In genomic region chr7:101917566-101917965, GRCh38 we compare ENCODE assay signal across 18 cellular contexts.
DNase-seq lines count a peak whose midpoint lies in the region; TF ChIP-seq lines count a peak whose summit lies in the region.
"Had no signal": no experiment of that assay in that cellular context is flagged by ENCODE, and none has a peak within 500 bp of the region (broad histone marks: within the 10 kb centered on the region; RNA-seq: fewer than 3 reads in every experiment).

No MANE protein-coding gene starts in this region.

- WGBS in sigmoid colon, 2 donors, result 95 to 97% methylated on average over 11 of the region's 11 CpGs

- DNase-seq in PC-9 (no peak), sigmoid colon (no peak), uterus (no peak), medulla oblongata (ENCODE audit: extremely low spot score) (no peak), NCI-H446 treated with DMSO at 0.1 percent for 48 hours (lab: John Stamatoyannopoulos, UW) (no peak)
- no peak for DNase-seq in activated CD4-positive, alpha-beta T cell treated with anti-CD3 and anti-CD28 coated beads, Interleukin-2, amount 50 U/mL, for 4 hours
- DNase-seq: 8988T; CD4-positive, CD25-positive, alpha-beta regulatory T cell; CD8-positive, alpha-beta memory T cell; COR-L47; DMS 273 treated with DMSO at 0.1 percent for 48 hours; DMS53; DND-41; EL; H9 had no signal

- TF ChIP-seq EP300 in sigmoid colon (IDR thresholded peaks at IDR 0.05), result no peak

- no peaks in the 10 kb centered on the region for H3K9me3 ChIP-seq in BLaER1
- H3K9me3 ChIP-seq in PC-9 (ENCODE audit: insufficient read depth, low read depth), result no peaks in the 10 kb centered on the region
- no peaks in the 10 kb centered on the region for H3K9me3 ChIP-seq in sigmoid colon
- no peaks in the 10 kb centered on the region for H3K9me3 ChIP-seq in uterus
- H3K9me3 ChIP-seq: BLaER1 treated with 17β-estradiol and CSF1 and Interleukin-3, amounts not matched to agents 10 nM and 100 nM had no signal

- H3F3A ChIP-seq in PC-9 (ENCODE audit: insufficient read depth, low read depth), result no peaks in the 10 kb centered on the region

- intact Hi-C loops in PC-9 (cut with micrococcal nuclease; ENCODE audit: unreplicated experiment) (no loop called here), sigmoid colon (cut with DNase I) (no loop called here), uterus (cut with DNase I; ENCODE audit: low total_unique reads) (no loop called here)

- POLR2A ChIA-PET in PC-9 (lab: Charles Lee; ENCODE audit: unreplicated experiment), result no interaction called here

- CTCF ChIA-PET in PC-9 (lab: Charles Lee), result no interaction called here

- TF ChIP-seq CTCF in PC-9 (conservative IDR thresholded peaks at IDR 0.05) (no peak), sigmoid colon (IDR thresholded peaks at IDR 0.05) (no peak), uterus (IDR thresholded peaks at IDR 0.05) (no peak)

- TF ChIP-seq POLR2A in sigmoid colon (IDR thresholded peaks at IDR 0.05) (no peak), uterus (IDR thresholded peaks at IDR 0.05) (no peak)

- H3K36me3 ChIP-seq in BLaER1, result peaks cover 80% of the 10 kb centered on the region
- no peaks in the 10 kb centered on the region for H3K36me3 ChIP-seq in PC-9 (ENCODE audit: low read depth)
- peaks cover 0 to 23% (median 0%) of the 10 kb centered on the region in 4 donors for H3K36me3 ChIP-seq in sigmoid colon
- H3K36me3 ChIP-seq in uterus, result no peaks in the 10 kb centered on the region

- H3K9me2 ChIP-seq in PC-9 (ENCODE audit: insufficient read depth), result no peaks in the 10 kb centered on the region

- H3K4me3 ChIP-seq in BLaER1, result no peak overlapping the region
- no peak overlapping the region for H3K4me3 ChIP-seq in PC-9
- H3K4me3 ChIP-seq in sigmoid colon, result no peak overlapping the region
- no peak overlapping the region for H3K4me3 ChIP-seq in uterus
- H3K4me3 ChIP-seq: BLaER1 treated with 17β-estradiol and CSF1 and Interleukin-3, amounts not matched to agents 10 nM and 100 nM; GM12878 had no signal

- H3K4me1 ChIP-seq in BLaER1 (peaks cover 75% of the 10 kb centered on the region), PC-9 (replicated peaks; ENCODE audit: insufficient read depth) (no peaks in the 10 kb centered on the region), sigmoid colon (peaks cover 0 to 63% (median 51%) of the 10 kb centered on the region in 4 donors), uterus (peaks cover 3 to 6% of the 10 kb centered on the region in 2 donors)

- no peak overlapping the region for H2AFZ ChIP-seq in PC-9

- no peak overlapping the region; the same call in 1 of the 2 replicates for H3K9ac ChIP-seq in BLaER1
- H3K9ac ChIP-seq: BLaER1 treated with 17β-estradiol and CSF1 and Interleukin-3, amounts not matched to agents 10 nM and 100 nM had no signal

- H3K79me2 ChIP-seq in PC-9 (ENCODE audit: low read depth), result no peaks in the 10 kb centered on the region

- BruUV-seq in PC-9 (replicated peaks; lab: Mats Ljungman, UMichigan), result TSS peak; percentile 14

- H3K27me3 ChIP-seq in BLaER1 (no peaks in the 10 kb centered on the region), PC-9 (ENCODE audit: insufficient read depth, low read depth) (no peaks in the 10 kb centered on the region), sigmoid colon (no peaks in the 10 kb centered on the region), uterus (no peaks in the 10 kb centered on the region)
- H3K27me3 ChIP-seq: BLaER1 treated with 17β-estradiol and CSF1 and Interleukin-3, amounts not matched to agents 10 nM and 100 nM had no signal

- H3K27ac ChIP-seq in BLaER1 (peak overlapping the region; percentile 56; the same call in 1 of the 2 replicates), PC-9 (no peak overlapping the region), sigmoid colon (peak overlapping the region in 3 of 4 donors; percentile 84 to 93 (median 87)), uterus (peak overlapping the region; percentile 38 to 62)

- H4K20me1 ChIP-seq in BLaER1 (peaks cover 85% of the 10 kb centered on the region), PC-9 (ENCODE audit: insufficient read depth) (peaks cover 4% of the 10 kb centered on the region)

- no peak overlapping the region; the same call in 1 of the 2 replicates for H3K4me2 ChIP-seq in BLaER1
- H3K4me2 ChIP-seq in PC-9, result no peak overlapping the region
